Comparison of ENCODE assay signal across 8 cellular contexts in the genomic region with DNA sequence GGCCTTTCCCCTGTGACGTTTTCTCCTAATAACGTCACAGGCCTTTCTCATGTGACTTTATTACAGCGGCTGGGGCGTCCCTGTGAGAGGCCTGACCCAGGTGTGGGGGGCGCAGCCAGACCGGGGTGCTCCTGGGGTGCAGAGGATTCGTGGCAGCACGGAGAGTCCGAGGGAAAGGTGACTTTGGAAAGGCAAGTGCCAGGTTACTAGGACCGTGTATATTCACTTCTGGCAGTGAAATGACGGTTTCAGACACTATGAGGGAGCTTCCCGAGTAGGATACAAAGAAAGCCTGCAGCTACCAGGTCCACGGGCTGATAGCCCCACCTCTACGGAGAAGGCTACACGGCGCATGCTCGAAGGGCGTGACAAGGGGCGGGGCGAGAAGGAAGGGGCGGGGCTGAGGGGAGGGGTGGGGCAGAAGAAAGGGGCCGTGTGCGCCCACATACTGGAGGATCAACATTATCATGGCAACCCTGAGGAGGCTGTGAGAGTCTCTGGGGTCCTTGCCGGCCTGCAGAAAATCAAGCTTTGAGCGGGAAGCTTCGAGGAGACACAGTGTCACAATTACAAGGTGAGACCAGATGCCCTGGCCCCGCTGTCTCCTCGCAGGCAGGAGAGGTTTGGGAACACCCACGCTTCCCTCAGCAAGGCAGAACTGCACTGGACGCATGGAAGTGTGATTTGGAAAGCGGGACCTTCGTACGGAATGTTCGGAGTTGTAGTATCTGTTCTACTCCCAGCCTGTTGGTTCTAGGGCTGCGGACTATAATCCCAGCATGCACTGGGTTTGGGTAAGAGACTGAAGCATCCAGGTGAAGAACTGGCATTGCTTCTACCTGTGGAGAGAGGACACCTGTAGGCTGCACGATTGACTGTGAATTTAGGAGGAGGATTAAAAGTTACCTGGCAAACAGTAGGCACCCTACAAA. TPM values are rescaled to one million over a fixed set of nuclear protein-coding genes. Genes with fewer than 3 reads are reported as not detected.
DNase-seq lines count a peak whose midpoint lies in the region; ATAC-seq lines count a peak whose summit lies in the region.

No MANE protein-coding gene starts in this region.

- peak; percentile 78 for DNase-seq in SHP77 treated with DMSO at 0.1 percent for 48 hours (lab: John Stamatoyannopoulos, UW)
- DNase-seq in amniotic epithelial cell (ENCODE audit: low read depth), result peak; percentile 34
- peak in 30 of 51 donors; percentile 2 to 77 (median 26) for DNase-seq in hypothalamus (lab: John Stamatoyannopoulos, UW)
- no peak for DNase-seq in mesenteric fat pad (ENCODE audit: low spot score)
- DNase-seq in COLO829 (ENCODE audit: low spot score), result no peak

- ATAC-seq in GM18858 (IDR thresholded peaks at IDR 0.05; ENCODE audit: unreplicated experiment) (peak; percentile 65), HG03159 (IDR thresholded peaks at IDR 0.05; ENCODE audit: unreplicated experiment) (peak; percentile 87)

- peak overlapping the region in 12 of 21 experiments; percentile 22 to 72 (median 56) for H3K27ac ChIP-seq in skin epidermis

- H3K4me3 ChIP-seq in skin epidermis, result peak overlapping the region; percentile 28 to 47 (median 38)

RNA-seq across cellular contexts. Expression of a gene that starts 54.4 kb away (rescaled TPM):
- 11.3 TPM for total RNA-seq in mesenteric fat pad

Comparison
In these comparisons a context has a peak if more than half of its experiments do, and no peak if none do; other contexts are left out.
1. DNase-seq: peak in SHP77 treated with DMSO at 0.1 percent for 48 hours (single experiment), amniotic epithelial cell (single experiment) and hypothalamus (30 of 51); none in mesenteric fat pad (single experiment) and COLO829 (single experiment).